Comparison of ENCODE assay signal across 11 cellular contexts in genomic region chr5:139277171-139277570, GRCh38. TPM values are rescaled to one million over a fixed set of nuclear protein-coding genes. Genes with fewer than 3 reads are reported as not detected.
A peak's percentile ranks its signal among the peaks of the same experiment; 100 is the strongest.
DNase-seq lines count a peak whose midpoint lies in the region; ATAC-seq and TF ChIP-seq lines count a peak whose summit lies in the region.
"Had no signal": no experiment of that assay in that cellular context is flagged by ENCODE, and none has a peak within 500 bp of the region (broad histone marks: within the 10 kb centered on the region; RNA-seq: fewer than 3 reads in every experiment).

No MANE protein-coding gene starts in this region.

- H3K4me1 Mint-ChIP-seq in MCF 10A (ENCODE audit: insufficient read depth, unreplicated experiment) = peaks cover 37% of the 10 kb centered on the region
- H3K4me1 Mint-ChIP-seq in endothelial cell (ENCODE audit: unreplicated experiment) = peaks cover 33% of the 10 kb centered on the region

- H3K36me3 Mint-ChIP-seq in MCF 10A (ENCODE audit: insufficient read depth, unreplicated experiment) = peaks cover 82% of the 10 kb centered on the region
- peaks cover 5% of the 10 kb centered on the region for H3K36me3 Mint-ChIP-seq in endothelial cell (ENCODE audit: low read depth, unreplicated experiment)

- H3K4me3 Mint-ChIP-seq in MCF 10A (ENCODE audit: unreplicated experiment) = peak overlapping the region; percentile 40
- H3K4me3 Mint-ChIP-seq in endothelial cell (ENCODE audit: unreplicated experiment) = peak overlapping the region; percentile 13

- TF ChIP-seq CTCF in MCF 10A (IDR thresholded peaks at IDR 0.05; ENCODE audit: unreplicated experiment) = no peak
- no peak for TF ChIP-seq CTCF in breast epithelium (IDR thresholded peaks at IDR 0.05)
- TF ChIP-seq CTCF in endothelial cell (IDR thresholded peaks at IDR 0.05; ENCODE audit: unreplicated experiment) = no peak

- no peak for TF ChIP-seq POLR2A in breast epithelium (IDR thresholded peaks at IDR 0.05)

- no peak for ATAC-seq in HG02588 (IDR thresholded peaks at IDR 0.05; ENCODE audit: unreplicated experiment)
- ATAC-seq in GM19397 (IDR thresholded peaks at IDR 0.05; ENCODE audit: unreplicated experiment) = no peak

- peak overlapping the region; percentile 65 for H3K27ac Mint-ChIP-seq in MCF 10A (ENCODE audit: low read depth, unreplicated experiment)
- H3K27ac Mint-ChIP-seq in endothelial cell (ENCODE audit: unreplicated experiment) = peak overlapping the region; percentile 85

- no peaks in the 10 kb centered on the region for H3K27me3 Mint-ChIP-seq in MCF 10A (ENCODE audit: insufficient read depth, unreplicated experiment)
- peaks cover 6% of the 10 kb centered on the region for H3K27me3 Mint-ChIP-seq in endothelial cell (ENCODE audit: unreplicated experiment)

- BruUV-seq in MCF 10A (replicated peaks; lab: Mats Ljungman, UMichigan) = no TSS peak

- CTCF ChIA-PET in MCF 10A (lab: Yijun Ruan, JAX) = interaction anchor here (0.6 to 2.0 kb wide), 4 partner anchors 9 to 28 kb away, joined by 4 to 13 read pairs (median 6); partner anchors contain the start of gene MATR3

- DNase-seq in MCF 10A (ENCODE audit: unreplicated experiment) (no peak), breast epithelium (ENCODE audit: low spot score in 2 of 2) (no peak), OCI-M1 (lab: John Stamatoyannopoulos, UW) (peak; percentile 19), endothelial cell (ENCODE audit: low spot score) (no peak), substantia nigra (lab: John Stamatoyannopoulos, UW) (peak in 13 of 49 donors; percentile 4 to 43 (median 13)), LoVo (ENCODE audit: low spot score) (no peak)
- DNase-seq: COR-L47, NCI-H345, testis had no signal

- peaks cover 7 to 29% of the 10 kb centered on the region in 2 donors for H3K4me1 ChIP-seq in breast epithelium

- POLR2A ChIA-PET in MCF 10A (lab: Yijun Ruan, JAX) = interaction anchor here (0.6 to 20.1 kb wide), 9 partner anchors 8 to 734 kb away, joined by 3 to 413 read pairs (median 6); partner anchors contain the start of genes ETF1, HSPA9, MATR3 and PAIP2

- H3K9me3 Mint-ChIP-seq in MCF 10A (ENCODE audit: unreplicated experiment) = no peaks in the 10 kb centered on the region
- H3K9me3 Mint-ChIP-seq in endothelial cell (ENCODE audit: unreplicated experiment) = no peaks in the 10 kb centered on the region

- H3K27ac ChIP-seq in breast epithelium (peak overlapping the region in 1 of 2 donors; percentile 76), substantia nigra (ENCODE audit: low read depth, low read length, poor library complexity, severe bottlenecking) (peak overlapping the region; percentile 50)
- H3K27ac ChIP-seq: testis had no signal

- no peaks in the 10 kb centered on the region for H3K9me3 ChIP-seq in breast epithelium
- H3K9me3 ChIP-seq: testis had no signal

- intact Hi-C loops in MCF 10A (cut with micrococcal nuclease) (no loop called here), breast epithelium (cut with DNase I; ENCODE audit: low total_unique reads) (no loop called here)

- H3K4me3 ChIP-seq in breast epithelium = no peak overlapping the region
- H3K4me3 ChIP-seq: testis had no signal

- H3K36me3 ChIP-seq in breast epithelium = no peaks in the 10 kb centered on the region

- H3K27me3 ChIP-seq in breast epithelium = no peaks in the 10 kb centered on the region
- H3K27me3 ChIP-seq: testis had no signal

RNA-seq across cellular contexts. Expression of gene MATR3, which starts 16.4 kb away (rescaled TPM):
- total RNA-seq in MCF 10A (2022) (152 and 159 TPM in 2 replicates), breast epithelium (100 to 1,000 TPM; 213 to 349 (median 279) TPM), endothelial cell (ENCODE audit: unreplicated experiment) (235 TPM)
